ENCODE assay signal across 9 cellular contexts in the genomic region with DNA sequence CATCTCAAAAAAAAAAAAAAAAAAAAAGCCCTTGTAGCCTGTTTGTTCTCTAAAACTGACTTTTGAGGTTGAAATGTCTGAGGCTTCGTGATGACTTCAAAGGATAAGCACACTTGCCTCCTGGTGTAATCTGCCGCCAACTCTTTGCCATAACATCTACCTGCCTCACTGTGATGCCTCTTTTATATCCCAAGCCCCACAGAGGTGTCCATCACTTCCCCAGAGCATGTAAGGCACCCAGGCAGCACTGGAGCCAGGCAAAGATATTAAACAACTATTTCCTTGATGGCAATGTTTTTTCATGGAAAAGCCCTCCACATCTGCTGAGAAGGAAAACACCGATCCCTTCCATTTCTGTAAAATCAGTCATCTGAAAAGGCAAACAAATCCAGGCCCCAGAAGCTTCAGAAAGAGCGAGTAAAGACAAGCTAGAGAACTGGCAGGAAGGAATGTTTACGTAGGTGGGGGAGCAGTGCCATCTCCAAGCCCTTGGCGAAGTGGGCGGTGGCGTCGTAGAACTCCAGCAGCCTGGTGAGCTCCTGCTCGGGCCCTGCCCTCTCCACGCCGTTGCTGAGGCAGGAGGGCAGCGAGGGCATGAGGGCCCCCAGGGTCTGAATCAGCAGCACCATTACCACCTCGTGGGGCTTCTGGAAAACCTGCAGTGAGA. TPM values are rescaled to one million over a fixed set of nuclear protein-coding genes. Genes with fewer than 3 reads are reported as not detected.
DNase-seq lines count a peak whose midpoint lies in the region; FAIRE-seq and TF ChIP-seq lines count a peak whose summit lies in the region.
"Had no signal": no experiment of that assay in that cellular context is flagged by ENCODE, and none has a peak within 500 bp of the region (broad histone marks: within the 10 kb centered on the region; RNA-seq: fewer than 3 reads in every experiment).

No MANE protein-coding gene starts in this region.

- DNase-seq in COLO668 (lab: John Stamatoyannopoulos, UW; ENCODE audit: unreplicated experiment) (peak; percentile 63), NCI-H2029 treated with DMSO at 0.1 percent for 48 hours (lab: John Stamatoyannopoulos, UW) (peak; percentile 84), mammary epithelial cell (peak; percentile 87), endothelial cell (ENCODE audit: low spot score) (no peak), GM13977 (ENCODE audit: low spot score) (no peak), H54 (ENCODE audit: insufficient read length, low spot score) (no peak), SW480 (ENCODE audit: low spot score) (no peak)
- DNase-seq: foreskin melanocyte had no signal

- H2AFZ ChIP-seq in mammary epithelial cell (ENCODE audit: low read depth, low read length) = peak overlapping the region; percentile 32

- dilution Hi-C loops in mammary epithelial cell (cut with HindIII; ENCODE audit: low sequenced_read_pairs) = loop anchor here (5.0 kb wide), 5 partner anchors 37 to 232 kb away; no protein-coding TSS in a partner anchor

- H3K9ac ChIP-seq in mammary epithelial cell (ENCODE audit: insufficient read depth, low read length) = peak overlapping the region; percentile 73

- in situ Hi-C loops in mammary epithelial cell (cut with MboI; ENCODE audit: low sequenced_read_pairs in 2 of 2) = no loop called here
- in situ Hi-C loops in GM13977 (cut with MboI; ENCODE audit: low pct_unique_long_range_greater_than_20kb, low sequenced_read_pairs, unreplicated experiment) = no loop called here

- no peaks in the 10 kb centered on the region for H3K27me3 Mint-ChIP-seq in nephron (ENCODE audit: low read depth)
- H3K27me3 Mint-ChIP-seq in endothelial cell (ENCODE audit: unreplicated experiment) = no peaks in the 10 kb centered on the region

- H3K4me3 ChIP-seq in mammary epithelial cell (replicated peaks in 1 of 3; ENCODE audit: insufficient read depth in 1 of 3, low read depth in 2 of 3, low read length in 3 of 3) = no peak overlapping the region

- H3K36me3 ChIP-seq in mammary epithelial cell (ENCODE audit: insufficient read depth, low read length) = no peaks in the 10 kb centered on the region

- H3K4me1 ChIP-seq in mammary epithelial cell (ENCODE audit: insufficient read depth, low read length) = peaks cover 20% of the 10 kb centered on the region

- TF ChIP-seq POLR2A in H54 (IDR thresholded peaks at IDR 0.05; ENCODE audit: low read depth, low read length) = no peak

- no peaks in the 10 kb centered on the region for H3K9me3 ChIP-seq in mammary epithelial cell (replicated peaks; ENCODE audit: insufficient read depth, low read length)

- H3K9me3 Mint-ChIP-seq in nephron (no peaks in the 10 kb centered on the region), endothelial cell (ENCODE audit: unreplicated experiment) (no peaks in the 10 kb centered on the region)

- intact Hi-C loops in mammary epithelial cell (cut with micrococcal nuclease) = loop anchor here (2.0 to 5.0 kb wide), 2 partner anchors 47 to 242 kb away; a partner anchor contains a TSS

- peak overlapping the region; percentile 82 for H3K4me2 ChIP-seq in mammary epithelial cell (ENCODE audit: insufficient read depth, low read depth, low read length)

- CTCF ChIA-PET in mammary epithelial cell (lab: Charles Lee; ENCODE audit: low non-redundant PET) = interaction anchor here (1.0 kb wide), 2 partner anchors 9 to 11 kb away, joined by 3 to 6 read pairs; no protein-coding TSS in a partner anchor

- H3K27ac Mint-ChIP-seq in nephron (peak overlapping the region; percentile 35 to 92 (median 70)), endothelial cell (ENCODE audit: unreplicated experiment) (no peak overlapping the region)

- TF ChIP-seq CTCF in mammary epithelial cell (conservative IDR thresholded peaks at IDR 0.05 in 1 of 2, IDR thresholded peaks at IDR 0.05 in 1 of 2; ENCODE audit: extremely low read depth in 1 of 2, insufficient read depth in 1 of 2, low read depth in 1 of 2, low read length in 2 of 2) = no peak
- TF ChIP-seq CTCF in nephron (IDR thresholded peaks at IDR 0.05; ENCODE audit: unreplicated experiment in 3 of 3) = no peak
- no peak for TF ChIP-seq CTCF in endothelial cell (IDR thresholded peaks at IDR 0.05; ENCODE audit: unreplicated experiment)
- TF ChIP-seq CTCF in GM13977 (IDR thresholded peaks at IDR 0.05; ENCODE audit: extremely low read depth, insufficient read depth, missing control alignments) = no peak

- BruUV-seq in mammary epithelial cell (replicated peaks; lab: Mats Ljungman, UMichigan) = TSS peak; percentile 9

- H3K27ac ChIP-seq in mammary epithelial cell (ENCODE audit: insufficient read depth, low read depth, low read length) = peak overlapping the region; percentile 91

- no peak for FAIRE-seq in H54 (lab: Jason Lieb, UNC)

- no peaks in the 10 kb centered on the region for H3K27me3 ChIP-seq in mammary epithelial cell (ENCODE audit: insufficient read depth, low read length)

- H3K4me3 Mint-ChIP-seq in nephron = no peak overlapping the region
- no peak overlapping the region for H3K4me3 Mint-ChIP-seq in endothelial cell (ENCODE audit: unreplicated experiment)

- H4K20me1 ChIP-seq in mammary epithelial cell (ENCODE audit: insufficient read depth, low read length) = no peaks in the 10 kb centered on the region

- H3K36me3 Mint-ChIP-seq in nephron (ENCODE audit: low read depth) (peaks cover 33% of the 10 kb centered on the region), endothelial cell (ENCODE audit: low read depth, unreplicated experiment) (peaks cover 4% of the 10 kb centered on the region)

- WGBS in mammary epithelial cell (ENCODE audit: low coverage, missing lambda C conversion rate) = 4% methylated on average over 14 of the region's 14 CpGs

- H3K4me1 Mint-ChIP-seq in nephron (peaks cover 12% of the 10 kb centered on the region), endothelial cell (ENCODE audit: unreplicated experiment) (peaks cover 5% of the 10 kb centered on the region)

- H3K79me2 ChIP-seq in mammary epithelial cell (ENCODE audit: insufficient read depth, low read length) = no peaks in the 10 kb centered on the region

RNA-seq across cellular contexts. Expression of a gene that starts 28.6 kb away (rescaled TPM):
- total RNA-seq in mammary epithelial cell (10 to 100 TPM; 19.2 to 20.8 TPM), endothelial cell (ENCODE audit: unreplicated experiment) (10.1 TPM)
- polyA plus RNA-seq in mammary epithelial cell = 20.1 TPM
- 12.4 TPM for polyA minus RNA-seq in mammary epithelial cell

Comparison
In these comparisons a context has a peak if more than half of its experiments do, and no peak if none do; other contexts are left out.
1. DNase-seq: peak in COLO668 (single experiment), NCI-H2029 treated with DMSO at 0.1 percent for 48 hours (single experiment) and mammary epithelial cell (single experiment); none in endothelial cell (single experiment), GM13977 (single experiment), H54 (single experiment) and SW480 (single experiment).